In genomic region chr2:98730851-98731708, GRCh38 we compare ENCODE assay signal across 8 cellular contexts. TPM values are rescaled to one million over a fixed set of nuclear protein-coding genes. Genes with fewer than 3 reads are reported as not detected.
DNase-seq lines count a peak whose midpoint lies in the region; ATAC-seq and TF ChIP-seq lines count a peak whose summit lies in the region.

MGAT4A (minus strand) TSS chr2:98731132; CDS start chr2:98726332, 4,800 bp downstream.

- H3K79me2 ChIP-seq in OCI-LY1 (ENCODE audit: insufficient read depth, low read length) (no peaks in the 10 kb centered on the region), fibroblast of lung (ENCODE audit: control insufficient read depth, insufficient read depth, low read length) (no peaks in the 10 kb centered on the region)

- no peaks in the 10 kb centered on the region for H3K27me3 Mint-ChIP-seq in activated T-cell treated with anti-CD3 and anti-CD28 coated beads, Interleukin-2, amount 50 U/mL, for 72 hours (ENCODE audit: low read depth)
- peaks cover 37% of the 10 kb centered on the region for H3K27me3 Mint-ChIP-seq in nephron (ENCODE audit: low read depth)

- H2AFZ ChIP-seq in OCI-LY1 (ENCODE audit: low read length) (peak within 1 kb of the TSS; percentile 97; the same call in 1 of the 2 replicates), fibroblast of lung (ENCODE audit: low read length) (peak within 1 kb of the TSS; percentile 19)

- H3K4me3 Mint-ChIP-seq in activated T-cell treated with anti-CD3 and anti-CD28 coated beads, Interleukin-2, amount 50 U/mL, for 72 hours = peak within 1 kb of the TSS; percentile 90 to 97
- peak within 1 kb of the TSS; percentile 89 to 92 (median 92) for H3K4me3 Mint-ChIP-seq in nephron

- TF ChIP-seq CTCF in OCI-LY1 (IDR thresholded peaks at IDR 0.05; ENCODE audit: low read length) (no peak), fibroblast of lung (conservative IDR thresholded peaks at IDR 0.05 in 1 of 2, IDR thresholded peaks at IDR 0.05 in 1 of 2; ENCODE audit: low read depth in 1 of 2, low read length in 2 of 2) (no peak), nephron (IDR thresholded peaks at IDR 0.05; ENCODE audit: unreplicated experiment in 3 of 3) (no peak)

- no peaks in the 10 kb centered on the region for H3F3A ChIP-seq in OCI-LY1 (ENCODE audit: insufficient read depth, low read length)

- H3K36me3 ChIP-seq in OCI-LY1 (ENCODE audit: insufficient read depth, low read length) (no peaks in the 10 kb centered on the region; the same call in 1 of the 2 replicates), fibroblast of lung (ENCODE audit: control insufficient read depth, insufficient read depth, low read length) (no peaks in the 10 kb centered on the region)

- H3K27ac Mint-ChIP-seq in activated T-cell treated with anti-CD3 and anti-CD28 coated beads, Interleukin-2, amount 50 U/mL, for 72 hours = peak within 1 kb of the TSS; percentile 87
- peak within 1 kb of the TSS; percentile 55 to 93 (median 86) for H3K27ac Mint-ChIP-seq in nephron

- H3K27me3 ChIP-seq in OCI-LY1 (ENCODE audit: insufficient read depth, low read length) (peaks cover 12% of the 10 kb centered on the region), fibroblast of lung (ENCODE audit: control insufficient read depth, insufficient read depth, low read length) (peaks cover 18% of the 10 kb centered on the region)

- H3K4me1 Mint-ChIP-seq in activated T-cell treated with anti-CD3 and anti-CD28 coated beads, Interleukin-2, amount 50 U/mL, for 72 hours (ENCODE audit: low read depth) = peaks cover 83% of the 10 kb centered on the region
- H3K4me1 Mint-ChIP-seq in nephron = peaks cover 22% of the 10 kb centered on the region

- no peaks in the 10 kb centered on the region for H3K9me2 ChIP-seq in OCI-LY1 (ENCODE audit: low read depth, low read length)

- H3K36me3 Mint-ChIP-seq in activated T-cell treated with anti-CD3 and anti-CD28 coated beads, Interleukin-2, amount 50 U/mL, for 72 hours (ENCODE audit: insufficient read depth in 2 of 2) = peaks cover 12% of the 10 kb centered on the region in 2 donors
- no peaks in the 10 kb centered on the region for H3K36me3 Mint-ChIP-seq in nephron (ENCODE audit: low read depth)

- DNase-seq in AG08396 (ENCODE audit: low spot score) (peak; percentile 88), fibroblast of lung (ENCODE audit: low read depth in 2 of 2) (peak; percentile 11 to 23)
- DNase-seq in activated T-cell treated with anti-CD3 and anti-CD28 coated beads, Interleukin-2, amount 50 U/mL, for 72 hours = peak; percentile 86 to 87
- DNase-seq in stimulated activated naive CD8-positive, alpha-beta T cell treated with anti-CD3 and anti-CD28 coated beads, Interleukin-15, Interleukin-2, amounts not matched to agents 100 U/mL and 50 U/mL, for 24 hours = peak; percentile 83

- H3K4me3 ChIP-seq in OCI-LY1 (ENCODE audit: low read depth, low read length, poor library complexity, severe bottlenecking) = peak within 1 kb of the TSS; percentile 68
- peak within 1 kb of the TSS in 3 of 4 experiments; percentile 40 to 54 (median 53) for H3K4me3 ChIP-seq in fibroblast of lung (replicated peaks in 1 of 4; ENCODE audit: control extremely low read depth in 1 of 4, insufficient read depth in 1 of 4, low read depth in 3 of 4, low read length in 4 of 4)

- H3K9me3 ChIP-seq in OCI-LY1 (ENCODE audit: low read length) (no peaks in the 10 kb centered on the region), fibroblast of lung (ENCODE audit: control insufficient read depth, insufficient read depth, low read depth, low read length) (no peaks in the 10 kb centered on the region)

- no peaks in the 10 kb centered on the region for H4K20me1 ChIP-seq in OCI-LY1 (ENCODE audit: insufficient read depth, low read length)
- H4K20me1 ChIP-seq in fibroblast of lung (ENCODE audit: control insufficient read depth, extremely low read depth, insufficient read depth, low read length) = no peaks in the 10 kb centered on the region

- H3K9ac ChIP-seq in OCI-LY1 (ENCODE audit: low read length) (peak within 1 kb of the TSS; percentile 68), fibroblast of lung (ENCODE audit: insufficient read depth, low read length) (peak within 1 kb of the TSS; percentile 28)

- no peak within 1 kb of the TSS for H3K27ac ChIP-seq in OCI-LY1 (ENCODE audit: low read depth, low read length, poor library complexity, severe bottlenecking)
- H3K27ac ChIP-seq in fibroblast of lung (ENCODE audit: insufficient read depth, low read length) = no peak within 1 kb of the TSS

- ATAC-seq in GM18520 (IDR thresholded peaks at IDR 0.05; ENCODE audit: unreplicated experiment) = peak; percentile 76
- ATAC-seq in HG03064 (IDR thresholded peaks at IDR 0.05; ENCODE audit: low read depth, unreplicated experiment) = peak; percentile 65
- peak; percentile 89 to 91 for ATAC-seq in activated T-cell treated with anti-CD3 and anti-CD28 coated beads, Interleukin-2, amount 50 U/mL, for 72 hours (replicated peaks in 1 of 2)
- peak; percentile 86 for ATAC-seq in stimulated activated naive CD8-positive, alpha-beta T cell treated with anti-CD3 and anti-CD28 coated beads, Interleukin-15, Interleukin-2, amounts not matched to agents 100 U/mL and 50 U/mL, for 24 hours

- peaks cover 15% of the 10 kb centered on the region for H3K4me1 ChIP-seq in OCI-LY1 (ENCODE audit: insufficient read depth, low read length, severe bottlenecking)
- peaks cover 2% of the 10 kb centered on the region for H3K4me1 ChIP-seq in fibroblast of lung (ENCODE audit: control insufficient read depth, extremely low read depth, insufficient read depth, low read length)

- peaks cover 0 to 3% of the 10 kb centered on the region in 2 donors for H3K9me3 Mint-ChIP-seq in activated T-cell treated with anti-CD3 and anti-CD28 coated beads, Interleukin-2, amount 50 U/mL, for 72 hours
- H3K9me3 Mint-ChIP-seq in nephron = no peaks in the 10 kb centered on the region

- H3K4me2 ChIP-seq in OCI-LY1 (ENCODE audit: low read length) (peak within 1 kb of the TSS; percentile 75), fibroblast of lung (ENCODE audit: extremely low read depth, insufficient read depth, low read length) (peak within 1 kb of the TSS; percentile 83)

RNA-seq across cellular contexts. Expression of gene MGAT4A, which starts in this region (rescaled TPM):
- total RNA-seq in activated T-cell treated with anti-CD3 and anti-CD28 coated beads, Interleukin-2, amount 50 U/mL, for 72 hours = 100 to 1,000 TPM; 108 to 109 TPM
- total RNA-seq in fibroblast of lung = 0.17 and 0.26 TPM in 2 replicates
- 0.08 and 0.10 TPM in 2 replicates for polyA plus RNA-seq in fibroblast of lung
- 0.12 TPM in 1 of 2 replicates, not detected in the other for polyA plus RNA-seq in fibroblast of lung (2012)
- polyA minus RNA-seq in fibroblast of lung (ENCODE audit: low replicate concordance) = not detected in 2 replicates

Comparison
In these comparisons a context has a peak if more than half of its experiments do, and no peak if none do; other contexts are left out.
1. RNA of gene MGAT4A (total RNA-seq): 108 to 109 TPM in activated T-cell treated with anti-CD3 and anti-CD28 coated beads, Interleukin-2, amount 50 U/mL, for 72 hours; 0.17 to 0.26 TPM in fibroblast of lung; every median in the first group is over 10 times any median in the second.
2. Peak in DNase-seq, H3K4me3 ChIP-seq, H3K9ac ChIP-seq and H3K4me2 ChIP-seq in fibroblast of lung; RNA of the gene not detected or under 1 TPM.
3. DNase-seq: peak in every context shown above with its lines; median percentile 88 in AG08396; 86 in activated T-cell treated with anti-CD3 and anti-CD28 coated beads, Interleukin-2, amount 50 U/mL, for 72 hours; 83 in stimulated activated naive CD8-positive, alpha-beta T cell treated with anti-CD3 and anti-CD28 coated beads, Interleukin-15, Interleukin-2, amounts not matched to agents 100 U/mL and 50 U/mL, for 24 hours; 17 in fibroblast of lung.
4. Peak in every context shown above with its lines, with median percentiles within 50 percentile points of each other: ATAC-seq.